8 cellular contexts compared by ENCODE assay signal in genomic region chr11:110907629-110908028, GRCh38.
DNase-seq lines count a peak whose midpoint lies in the region; ATAC-seq and TF ChIP-seq lines count a peak whose summit lies in the region.

No MANE protein-coding gene starts in this region.

- CTCF ChIA-PET in CD8-positive, alpha-beta T cell (lab: Charles Lee), result no interaction called here

- no peaks in the 10 kb centered on the region for H3K9me3 ChIP-seq in CD8-positive, alpha-beta T cell (ENCODE audit: low read length)
- H3K9me3 ChIP-seq in left ventricle myocardium inferior (replicated peaks), result no peaks in the 10 kb centered on the region

- no peak overlapping the region for H3K27ac ChIP-seq in CD8-positive, alpha-beta T cell (ENCODE audit: low read depth, low read length)
- no peak overlapping the region for H3K27ac ChIP-seq in left ventricle myocardium inferior (replicated peaks)

- no peaks in the 10 kb centered on the region for H3K36me3 ChIP-seq in CD8-positive, alpha-beta T cell (ENCODE audit: insufficient read depth, low read length)
- no peaks in the 10 kb centered on the region for H3K36me3 ChIP-seq in left ventricle myocardium inferior

- ATAC-seq in CD8-positive, alpha-beta T cell, result peak; percentile 36
- ATAC-seq in HG02678 (IDR thresholded peaks at IDR 0.05; ENCODE audit: unreplicated experiment) (peak; percentile 49), SK-N-SH treated with all-trans-retinoic acid at 6 μM for 48 hours (peak; percentile 80), HG03432 (IDR thresholded peaks at IDR 0.05; ENCODE audit: unreplicated experiment) (no peak)

- H3K27me3 Mint-ChIP-seq in CD8-positive, alpha-beta T cell (ENCODE audit: low read depth), result no peaks in the 10 kb centered on the region

- peaks cover 2% of the 10 kb centered on the region for H3K9me3 Mint-ChIP-seq in CD8-positive, alpha-beta T cell

- peaks cover 21% of the 10 kb centered on the region for H3K4me1 Mint-ChIP-seq in CD8-positive, alpha-beta T cell (ENCODE audit: low read depth)

- no peaks in the 10 kb centered on the region for H3K36me3 Mint-ChIP-seq in CD8-positive, alpha-beta T cell

- TF ChIP-seq CTCF in CD8-positive, alpha-beta T cell (IDR thresholded peaks at IDR 0.05), result no peak
- no peak for TF ChIP-seq CTCF in GM10266 (IDR thresholded peaks at IDR 0.05; ENCODE audit: control insufficient read depth, insufficient read depth, low read depth, missing control alignments)
- TF ChIP-seq CTCF in left ventricle myocardium inferior (IDR thresholded peaks at IDR 0.05; ENCODE audit: borderline replicate concordance), result no peak

- no peak overlapping the region for H3K4me3 ChIP-seq in CD8-positive, alpha-beta T cell (ENCODE audit: low read depth, low read length)
- H3K4me3 ChIP-seq in left ventricle myocardium inferior, result no peak overlapping the region

- intact Hi-C loops in CD8-positive, alpha-beta T cell (cut with DNase I, micrococcal nuclease), result no loop called here
- intact Hi-C loops in left ventricle myocardium inferior (cut with micrococcal nuclease), result no loop called here

- peaks cover 21% of the 10 kb centered on the region for H3K4me1 ChIP-seq in CD8-positive, alpha-beta T cell (ENCODE audit: insufficient read depth, low read length)
- H3K4me1 ChIP-seq in left ventricle myocardium inferior, result no peaks in the 10 kb centered on the region

- peak overlapping the region; percentile 7 for H3K4me3 Mint-ChIP-seq in CD8-positive, alpha-beta T cell

- no peak for DNase-seq in CD8-positive, alpha-beta T cell
- DNase-seq in fibroblast of the conjunctiva (ENCODE audit: low read depth), result peak; percentile 76
- DNase-seq in GM10266 (ENCODE audit: extremely low spot score), result no peak
- DNase-seq in left ventricle myocardium inferior, result no peak
- DNase-seq in DMS114 treated with DMSO at 0.1 percent for 48 hours (lab: John Stamatoyannopoulos, UW; ENCODE audit: unreplicated experiment), result no peak

- no peaks in the 10 kb centered on the region for H3K27me3 ChIP-seq in CD8-positive, alpha-beta T cell (ENCODE audit: insufficient read depth, low read length)
- peaks cover 8% of the 10 kb centered on the region for H3K27me3 ChIP-seq in left ventricle myocardium inferior (ENCODE audit: low read depth)

- POLR2A ChIA-PET in CD8-positive, alpha-beta T cell (lab: Charles Lee), result no interaction called here

- peak overlapping the region; percentile 79 for H3K27ac Mint-ChIP-seq in CD8-positive, alpha-beta T cell

TF ChIP-seq in SK-N-SH treated with all-trans-retinoic acid at 6 μM for 48 hours, 23 proteins besides CTCF, POLR2A, EP300 and RAD21:
- 0 out of 2 replicates have a peak, but pooled peaks have one; percentile 28 for TF ChIP-seq RARB (CRISPR knock-in tag; IDR thresholded peaks at IDR 0.05)
- no peak for TF ChIP-seq PPARA (CRISPR knock-in tag; IDR thresholded peaks at IDR 0.05; ENCODE audit: borderline replicate concordance)
- no peak for TF ChIP-seq ZFP30 (CRISPR knock-in tag; IDR thresholded peaks at IDR 0.05)
- TF ChIP-seq ZNF70 (CRISPR knock-in tag; IDR thresholded peaks at IDR 0.05), result no peak
- no peak for TF ChIP-seq ISL1 (CRISPR knock-in tag; IDR thresholded peaks at IDR 0.05)
- TF ChIP-seq SNAI2 (CRISPR knock-in tag; IDR thresholded peaks at IDR 0.05), result no peak
- TF ChIP-seq ZNF8 (CRISPR knock-in tag; IDR thresholded peaks at IDR 0.05), result no peak
- TF ChIP-seq TSHZ2 (CRISPR knock-in tag; IDR thresholded peaks at IDR 0.05), result no peak
- TF ChIP-seq POU6F1 (CRISPR knock-in tag; IDR thresholded peaks at IDR 0.05; ENCODE audit: borderline replicate concordance, low read depth), result no peak
